16 cellular contexts compared by ENCODE assay signal in genomic region chr6:90818163-90818562, GRCh38.
"Had no signal": no experiment of that assay in that cellular context is flagged by ENCODE, and none has a peak within 500 bp of the region (broad histone marks: within the 10 kb centered on the region; RNA-seq: fewer than 3 reads in every experiment).

No MANE protein-coding gene starts in this region.

- H3K4me3 ChIP-seq: ascending aorta, esophagus squamous epithelium, left lung had no signal

- H3K9me3 ChIP-seq: ascending aorta had no signal

- H3K36me3 ChIP-seq: ascending aorta, esophagus squamous epithelium, left lung had no signal

- H3K27me3 ChIP-seq: ascending aorta, esophagus squamous epithelium, left lung had no signal

- H3K4me1 ChIP-seq: ascending aorta, esophagus squamous epithelium, left lung had no signal

- H3K27ac ChIP-seq: ascending aorta, esophagus squamous epithelium, left lung had no signal

- DNase-seq: activated CD4-positive, alpha-beta T cell treated with anti-CD3 and anti-CD28 coated beads for 1 hour; activated CD4-positive, alpha-beta T cell treated with anti-CD3 and anti-CD28 coated beads, Interleukin-2, amount 50 U/mL, for 4 hours; activated effector memory CD4-positive, alpha-beta T cell treated with anti-CD3 and anti-CD28 coated beads, Interleukin-2, amount 50 U/mL, for 16 hours; activated naive CD4-positive, alpha-beta T cell treated with anti-CD3 and anti-CD28 coated beads, Interleukin-2, amount 50 U/mL, for 16 hours; activated T-cell treated with anti-CD3 and anti-CD28 coated beads, Interleukin-2, amount 50 U/mL, for 72 hours; effector CD8-positive, alpha-beta T cell; esophagus squamous epithelium; left lung; nephron progenitor cell; occipital lobe; retina; stimulated activated CD4-positive, alpha-beta T cell treated with anti-CD3 and anti-CD28 coated beads, Interleukin-12 subunit alpha, Interleukin-12 subunit beta, amount 100 ng/mL, for 4 hours; stimulated activated CD4-positive, alpha-beta T cell treated with anti-CD3 and anti-CD28 coated beads, Interleukin-1b, Interleukin-23, amount 100 ng/mL, for 48 hours; stimulated activated CD8-positive, alpha-beta memory T cell treated with anti-CD3 and anti-CD28 coated beads, Interleukin-4, amount 100 ng/mL, for 48 hours; stimulated activated naive CD4-positive, alpha-beta T cell had no signal
